ENCODE assay signal across 13 cellular contexts in genomic region chr2:187404431-187405110, GRCh38. TPM values are rescaled to one million over a fixed set of nuclear protein-coding genes. Genes with fewer than 3 reads are reported as not detected.
A peak's percentile ranks its signal among the peaks of the same experiment; 100 is the strongest.
DNase-seq lines count a peak whose midpoint lies in the region; ATAC-seq and TF ChIP-seq lines count a peak whose summit lies in the region.
"Had no signal": no experiment of that assay in that cellular context is flagged by ENCODE, and none has a peak within 500 bp of the region (broad histone marks: within the 10 kb centered on the region; RNA-seq: fewer than 3 reads in every experiment).

No MANE protein-coding gene starts in this region.

- H3K4me1 ChIP-seq in testis, result no peaks in the 10 kb centered on the region

- intact Hi-C loops in Right ventricle myocardium inferior (cut with DNase I) (loop anchor here (5.0 kb wide), 1 partner anchor 43 kb away; the partner anchor contains the start of gene CALCRL), cardiac septum (cut with DNase I) (no loop called here), testis (cut with DNase I; ENCODE audit: low total_unique reads) (no loop called here)

- no peak for DNase-seq in Right ventricle myocardium inferior (ENCODE audit: missing footprints)
- no peak for DNase-seq in cardiac septum (ENCODE audit: low spot score)
- DNase-seq in glomerular visceral epithelial cell (ENCODE audit: extremely low spot score), result peak; percentile 7
- peak; percentile 26 for DNase-seq in pons (ENCODE audit: low spot score)
- DNase-seq in HuH-7 (ENCODE audit: low spot score), result no peak
- no peak for DNase-seq in KBM-7
- DNase-seq in testis, result no peak
- DNase-seq: mesendoderm, NCI-H1417, NCI-H345 had no signal

- in situ Hi-C loops in KBM-7 (cut with MboI; ENCODE audit: low pct_unique_long_range_greater_than_20kb, low sequenced_read_pairs), result no loop called here

- H3K36me3 ChIP-seq in testis (ENCODE audit: low read depth, missing control alignments), result no peaks in the 10 kb centered on the region

- H3K4me3 ChIP-seq in testis, result no peak overlapping the region

- no peak for TF ChIP-seq POLR2A in testis (IDR thresholded peaks at IDR 0.05)

- ATAC-seq in Right ventricle myocardium inferior (peak; percentile 13), GM18870 (IDR thresholded peaks at IDR 0.05; ENCODE audit: unreplicated experiment) (no peak)

- no peak for TF ChIP-seq CTCF in testis (IDR thresholded peaks at IDR 0.05)

- no peaks in the 10 kb centered on the region for H3K27me3 ChIP-seq in testis

- WGBS in testis, 2 donors, result 45 to 47% methylated on average over 7 of the region's 7 CpGs

- peak overlapping the region in 1 of 2 donors; percentile 68 for H3K27ac ChIP-seq in testis
- H3K27ac ChIP-seq: epithelial cell of prostate, KMS-11 had no signal

- H3K9me3 ChIP-seq in testis, result no peaks in the 10 kb centered on the region

RNA-seq across cellular contexts. Expression of gene CALCRL, which starts 43.5 kb away (rescaled TPM):
- total RNA-seq in Right ventricle myocardium inferior (28.3 TPM), cardiac septum (28.1 TPM), testis (1 to 10 TPM; 6.9 to 7.1 TPM)
- polyA plus RNA-seq in testis (ENCODE audit: insufficient read depth, low read depth, low replicate concordance), result 6.2 TPM

Comparison
In these comparisons a context has a peak if more than half of its experiments do, and no peak if none do; other contexts are left out.
1. DNase-seq: peak in glomerular visceral epithelial cell (single experiment) and pons (single experiment); none in Right ventricle myocardium inferior (single experiment), cardiac septum (single experiment), HuH-7 (single experiment), KBM-7 (single experiment) and testis (single experiment).